Comparison of ENCODE assay signal across 1 cellular context in genomic region chr4:103272174-103272573, GRCh38.
TF ChIP-seq lines count a peak whose summit lies in the region.

No MANE protein-coding gene starts in this region.

TF ChIP-seq in HepG2, 621 proteins besides CTCF, POLR2A, EP300 and RAD21 (continued from another document):
- no peak for TF ChIP-seq ESRRA (CRISPR knock-in tag; IDR thresholded peaks at IDR 0.05; ENCODE audit: low read depth)
- no peak for TF ChIP-seq ZNF737 (CRISPR knock-in tag; IDR thresholded peaks at IDR 0.05; ENCODE audit: borderline replicate concordance)
TF ChIP-seq in HepG2: peak in this region for 0.
